In genomic region chr13:19864339-19865309, GRCh38 we compare ENCODE assay signal across 8 cellular contexts. TPM values are rescaled to one million over a fixed set of nuclear protein-coding genes. Genes with fewer than 3 reads are reported as not detected.
A peak's percentile ranks its signal among the peaks of the same experiment; 100 is the strongest.
DNase-seq lines count a peak whose midpoint lies in the region; ATAC-seq and TF ChIP-seq lines count a peak whose summit lies in the region.

No MANE protein-coding gene starts in this region.

- H3K9ac ChIP-seq in parathyroid adenoma = peak overlapping the region; percentile 69

- peak; percentile 82 for DNase-seq in ELR (ENCODE audit: low read depth)
- DNase-seq in LHCN-M2 (ENCODE audit: low read depth) = peak; percentile 78
- DNase-seq in SK-MEL-5 (ENCODE audit: low read depth, low spot score) = peak; percentile 82
- peak; percentile 71 for DNase-seq in activated naive CD8-positive, alpha-beta T cell treated with anti-CD3 and anti-CD28 coated beads for 36 hours
- peak; percentile 31 to 86 for DNase-seq in cardiac muscle cell (ENCODE audit: low read depth in 1 of 2, low spot score in 1 of 2)
- peak; percentile 56 to 88 for DNase-seq in tibial nerve (ENCODE audit: low spot score in 2 of 2)

- WGBS in tibial nerve, 2 donors = 7 to 9% methylated on average over 34 to 53 of the region's 54 CpGs

- in situ Hi-C loops in SK-MEL-5 (cut with HindIII; ENCODE audit: low pct_unique_long_range_greater_than_20kb, low sequenced_read_pairs) = no loop called here

- H3K4me2 ChIP-seq in parathyroid adenoma (ENCODE audit: low read length) = peak overlapping the region; percentile 65

- TF ChIP-seq EP300 in tibial nerve (IDR thresholded peaks at IDR 0.05) = peak in 1 of 2 donors; percentile 65

- H3K27me3 Mint-ChIP-seq in activated naive CD8-positive, alpha-beta T cell treated with anti-CD3 and anti-CD28 coated beads for 36 hours = no peaks in the 10 kb centered on the region

- peak overlapping the region; percentile 93 for H3K27ac Mint-ChIP-seq in activated naive CD8-positive, alpha-beta T cell treated with anti-CD3 and anti-CD28 coated beads for 36 hours

- H3K79me2 ChIP-seq in parathyroid adenoma = peaks cover 6% of the 10 kb centered on the region

- H3K4me3 ChIP-seq in cardiac muscle cell = peak overlapping the region; percentile 45
- H3K4me3 ChIP-seq in parathyroid adenoma (ENCODE audit: low read depth, low read length) = peak overlapping the region; percentile 63
- peak overlapping the region; percentile 64 to 94 (median 71) for H3K4me3 ChIP-seq in tibial nerve

- peak; percentile 16 for ATAC-seq in GM21737 (IDR thresholded peaks at IDR 0.05; ENCODE audit: unreplicated experiment)

- peak; percentile 69 for TF ChIP-seq CTCF in cardiac muscle cell (IDR thresholded peaks at IDR 0.05; ENCODE audit: low read depth, low read length)
- TF ChIP-seq CTCF in parathyroid adenoma (IDR thresholded peaks at IDR 0.05) = peak; percentile 65
- TF ChIP-seq CTCF in tibial nerve (IDR thresholded peaks at IDR 0.05) = peak; percentile 62 to 82 (median 72)

- no peaks in the 10 kb centered on the region for H3K9me3 Mint-ChIP-seq in activated naive CD8-positive, alpha-beta T cell treated with anti-CD3 and anti-CD28 coated beads for 36 hours

- TF ChIP-seq POLR2A in tibial nerve (IDR thresholded peaks at IDR 0.05) = no peak

- peaks cover 23% of the 10 kb centered on the region for H3K4me1 Mint-ChIP-seq in activated naive CD8-positive, alpha-beta T cell treated with anti-CD3 and anti-CD28 coated beads for 36 hours

- H3K36me3 ChIP-seq in cardiac muscle cell (no peaks in the 10 kb centered on the region), parathyroid adenoma (ENCODE audit: control insufficient read depth, insufficient read depth, low read length) (no peaks in the 10 kb centered on the region), tibial nerve (peaks cover 0 to 1% (median 0%) of the 10 kb centered on the region in 3 donors)

- no peaks in the 10 kb centered on the region for H3K27me3 ChIP-seq in cardiac muscle cell
- no peaks in the 10 kb centered on the region for H3K27me3 ChIP-seq in parathyroid adenoma (ENCODE audit: control insufficient read depth, insufficient read depth, low read length)
- H3K27me3 ChIP-seq in tibial nerve = no peaks in the 10 kb centered on the region

- H3K9me3 ChIP-seq in cardiac muscle cell (ENCODE audit: low read depth) (no peaks in the 10 kb centered on the region), parathyroid adenoma (ENCODE audit: control insufficient read depth, low read length) (no peaks in the 10 kb centered on the region), tibial nerve (no peaks in the 10 kb centered on the region)

- peak overlapping the region; percentile 94 for H2AFZ ChIP-seq in parathyroid adenoma

- peak overlapping the region; percentile 88 for H3K4me3 Mint-ChIP-seq in activated naive CD8-positive, alpha-beta T cell treated with anti-CD3 and anti-CD28 coated beads for 36 hours

- peaks cover 27% of the 10 kb centered on the region for H3K36me3 Mint-ChIP-seq in activated naive CD8-positive, alpha-beta T cell treated with anti-CD3 and anti-CD28 coated beads for 36 hours

- H3K4me1 ChIP-seq in cardiac muscle cell (ENCODE audit: low read depth) = peaks cover 16% of the 10 kb centered on the region
- H3K4me1 ChIP-seq in parathyroid adenoma = no peaks in the 10 kb centered on the region
- peaks cover 0 to 32% (median 7%) of the 10 kb centered on the region in 4 donors for H3K4me1 ChIP-seq in tibial nerve

- H3K27ac ChIP-seq in cardiac muscle cell (peak overlapping the region; percentile 88), parathyroid adenoma (peak overlapping the region; percentile 99), tibial nerve (peak overlapping the region; percentile 89 to 99 (median 94))

RNA-seq across cellular contexts. Expression of gene ZMYM5, which starts 1.2 kb away (rescaled TPM):
- total RNA-seq in LHCN-M2 (2014; rRNA removed) (7.3 and 9.2 TPM in 2 replicates), cardiac muscle cell (5.6 and 6.6 TPM in 2 replicates), tibial nerve (10 to 100 TPM; 14.4 to 24.0 (median 19.3) TPM)
- polyA plus RNA-seq in LHCN-M2 (2012) = 3.3 TPM
- total RNA-seq in SK-MEL-5 (2014; rRNA removed; shearing (Covaris generic)) = 18.3 and 23.0 TPM in 2 replicates
- 7.1 and 15.0 TPM in 2 replicates for polyA plus RNA-seq in SK-MEL-5 (2015; cell fraction: cytosol; rRNA removed)
- polyA plus RNA-seq in SK-MEL-5 (2015; cell fraction: nucleus; rRNA removed) = 28.7 and 31.7 TPM in 2 replicates
- 10 to 100 TPM; 11.0 to 13.7 TPM for total RNA-seq in activated naive CD8-positive, alpha-beta T cell treated with anti-CD3 and anti-CD28 coated beads for 36 hours
- polyA plus RNA-seq in cardiac muscle cell = 14.7 and 15.5 TPM in 2 replicates

Comparison
In these comparisons a context has a peak if more than half of its experiments do, and no peak if none do; other contexts are left out.
1. Peak in every context shown above with its lines: DNase-seq, ATAC-seq, H3K4me3 ChIP-seq and H3K27ac ChIP-seq.